Comparison of ENCODE assay signal across 13 cellular contexts in the genomic region with DNA sequence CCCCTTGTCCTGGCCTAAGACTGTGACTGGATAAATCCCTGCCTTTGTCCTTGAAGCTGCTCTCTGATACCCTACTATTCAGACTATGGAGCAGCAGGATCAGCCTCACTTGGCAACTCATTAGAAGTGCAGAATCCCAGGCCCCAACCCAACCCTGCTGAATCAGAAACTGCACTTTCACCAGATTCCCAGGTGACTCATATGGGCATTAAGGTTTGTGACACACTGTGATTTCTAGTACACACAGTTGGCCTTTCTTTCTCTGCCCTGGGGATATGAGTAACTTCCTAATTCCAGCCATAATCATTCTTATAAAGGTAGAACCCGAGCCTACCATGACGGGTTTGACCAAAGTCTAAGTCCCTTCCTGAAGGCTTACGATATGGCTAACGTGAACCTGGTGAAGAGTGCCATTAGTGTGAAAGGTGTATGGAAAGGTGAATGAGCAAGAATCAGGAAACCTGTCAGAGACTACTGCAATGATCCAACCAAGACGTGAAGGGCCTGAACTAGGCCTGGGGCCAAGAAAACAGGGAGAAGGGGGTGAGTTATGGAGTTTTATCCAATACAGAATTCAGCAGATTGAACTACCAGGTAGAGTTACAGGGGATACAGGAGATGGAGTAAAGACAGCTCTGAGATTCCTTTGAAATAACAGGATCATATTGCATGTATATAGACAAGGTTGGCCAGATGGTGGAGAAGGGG.
DNase-seq lines count a peak whose midpoint lies in the region; ATAC-seq and TF ChIP-seq lines count a peak whose summit lies in the region.
"Had no signal": no experiment of that assay in that cellular context is flagged by ENCODE, and none has a peak within 500 bp of the region (broad histone marks: within the 10 kb centered on the region; RNA-seq: fewer than 3 reads in every experiment).

No MANE protein-coding gene starts in this region.

- H3K27me3 ChIP-seq in RWPE2 (ENCODE audit: insufficient read depth, poor library complexity, severe bottlenecking) (no peaks in the 10 kb centered on the region), colonic mucosa (no peaks in the 10 kb centered on the region)
- H3K27me3 ChIP-seq: Peyer's patch had no signal

- no peak overlapping the region for H3K9ac ChIP-seq in colonic mucosa (ENCODE audit: low read depth in 2 of 2, low read length in 2 of 2)

- peak; percentile 92 for DNase-seq in EL
- no peak for DNase-seq in RWPE2 (ENCODE audit: low spot score)
- DNase-seq in fibroblast of peridontal ligament (ENCODE audit: extremely low read depth): peak; percentile 81
- peak; percentile 93 for DNase-seq in skeletal muscle cell (ENCODE audit: low read depth)
- no peak for DNase-seq in colonic mucosa
- no peak for DNase-seq in T-helper 9 cell
- no peak for DNase-seq in NCI-H2227 treated with DMSO at 0.1 percent for 48 hours (lab: John Stamatoyannopoulos, UW)
- DNase-seq: activated CD4-positive, alpha-beta T cell treated with anti-CD3 and anti-CD28 coated beads, Interleukin-2, amount 10 ng/mL, durations not matched to agents 24 days and 14 days; activated naive CD4-positive, alpha-beta T cell treated with anti-CD3 and anti-CD28 coated beads, Interleukin-2, amount 10 ng/mL, durations not matched to agents 7 days and 5 days had no signal

- H3K4me1 ChIP-seq in RWPE2 (ENCODE audit: insufficient read depth, poor library complexity, severe bottlenecking) (peaks cover 24% of the 10 kb centered on the region), colonic mucosa (no peaks in the 10 kb centered on the region)
- H3K4me1 ChIP-seq: Peyer's patch had no signal

- H3K4me3 ChIP-seq in RWPE2 (ENCODE audit: severe bottlenecking) (no peak overlapping the region), skeletal muscle cell (ENCODE audit: low read depth, low read length) (no peak overlapping the region), colonic mucosa (no peak overlapping the region)
- H3K4me3 ChIP-seq: Peyer's patch, skin epidermis had no signal

- ATAC-seq in RWPE2 (ENCODE audit: low read depth) (peak; percentile 71), HG03432 (IDR thresholded peaks at IDR 0.05; ENCODE audit: unreplicated experiment) (no peak)

- intact Hi-C loops in colonic mucosa (cut with DNase I): no loop called here

- H3K27ac ChIP-seq in RWPE2 (ENCODE audit: poor library complexity, severe bottlenecking): peak overlapping the region; percentile 81
- no peak overlapping the region for H3K27ac ChIP-seq in colonic mucosa
- H3K27ac ChIP-seq: HL-60, Peyer's patch had no signal

- H3K36me3 ChIP-seq in RWPE2 (ENCODE audit: low read depth) (no peaks in the 10 kb centered on the region), colonic mucosa (no peaks in the 10 kb centered on the region)
- H3K36me3 ChIP-seq: Peyer's patch had no signal

- TF ChIP-seq CTCF in RWPE2 (IDR thresholded peaks at IDR 0.05; ENCODE audit: poor library complexity, severe bottlenecking) (no peak), colonic mucosa (IDR thresholded peaks at IDR 0.05) (no peak)

- H3K9me3 ChIP-seq in RWPE2 (ENCODE audit: severe bottlenecking) (no peaks in the 10 kb centered on the region), colonic mucosa (no peaks in the 10 kb centered on the region)
- H3K9me3 ChIP-seq: Peyer's patch had no signal

Comparison
In these comparisons a context has a peak if more than half of its experiments do, and no peak if none do; other contexts are left out.
1. DNase-seq: peak in EL (single experiment), fibroblast of peridontal ligament (single experiment) and skeletal muscle cell (single experiment); none in RWPE2 (single experiment), colonic mucosa (single experiment), T-helper 9 cell (single experiment) and NCI-H2227 treated with DMSO at 0.1 percent for 48 hours (single experiment).